Comparison of ENCODE assay signal across 8 cellular contexts in the genomic region with DNA sequence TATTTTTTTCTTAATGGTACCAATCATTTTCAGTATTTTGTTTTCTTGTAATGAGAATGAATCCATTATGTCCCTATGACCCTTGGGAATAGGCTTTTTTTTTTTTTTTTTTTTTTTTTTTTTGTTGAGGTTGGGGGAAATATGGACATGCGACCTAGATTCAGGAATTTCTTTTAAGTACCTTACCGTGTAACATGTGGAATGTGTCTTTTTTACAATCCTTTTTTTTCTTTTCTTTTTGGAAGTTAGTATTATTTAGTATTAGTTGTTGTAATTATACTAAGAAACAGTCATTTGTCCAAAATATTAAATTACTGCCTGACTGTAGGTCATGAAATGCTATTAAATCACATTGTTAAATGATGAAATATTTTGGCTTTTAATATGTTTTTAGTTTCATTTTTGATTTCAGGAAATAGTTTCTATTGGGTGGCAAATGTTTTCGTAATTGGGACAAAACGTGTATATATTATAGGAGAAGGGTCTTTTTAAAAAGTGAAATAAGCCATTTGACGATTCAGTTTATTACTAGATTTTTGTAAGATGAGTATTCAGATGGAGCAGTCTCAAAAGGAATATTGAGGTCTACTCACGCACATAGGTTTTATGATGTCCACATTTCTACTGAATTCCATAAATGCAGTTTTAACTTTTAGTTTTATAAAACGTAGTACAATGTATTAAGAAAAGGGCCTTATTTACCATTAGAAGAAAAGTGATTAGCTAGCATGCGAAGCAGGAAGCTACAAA. TPM values are rescaled to one million over a fixed set of nuclear protein-coding genes. Genes with fewer than 3 reads are reported as not detected.
DNase-seq lines count a peak whose midpoint lies in the region; ATAC-seq and TF ChIP-seq lines count a peak whose summit lies in the region.

No MANE protein-coding gene starts in this region.

- no peaks in the 10 kb centered on the region for H3K36me3 ChIP-seq in CD8-positive, alpha-beta T cell (ENCODE audit: insufficient read depth, low read length)
- H3K36me3 ChIP-seq in MG63 (no peaks in the 10 kb centered on the region), neural cell (ENCODE audit: insufficient read depth, low read length) (peaks cover 3% of the 10 kb centered on the region)

- H3K9me2 ChIP-seq in neural cell (ENCODE audit: insufficient read depth, low read length) = no peaks in the 10 kb centered on the region

- peak overlapping the region; percentile 48 for H3K4me3 ChIP-seq in CD8-positive, alpha-beta T cell (ENCODE audit: low read depth, low read length)
- H3K4me3 ChIP-seq in MG63 (peak overlapping the region; percentile 68), neural cell (ENCODE audit: low read length) (peak overlapping the region; percentile 89)

- peak overlapping the region; percentile 85 for H3K4me3 Mint-ChIP-seq in CD8-positive, alpha-beta T cell
- H3K4me3 Mint-ChIP-seq in chondrocyte (ENCODE audit: unreplicated experiment) = peak overlapping the region; percentile 82

- peak overlapping the region; percentile 30 for H3K27ac ChIP-seq in CD8-positive, alpha-beta T cell (ENCODE audit: low read depth, low read length)
- no peak overlapping the region for H3K27ac ChIP-seq in neural cell (ENCODE audit: low read length)

- CTCF ChIA-PET in CD8-positive, alpha-beta T cell (lab: Charles Lee) = interaction anchor here (1.4 kb wide), 1 partner anchor 239 kb away, joined by 4 read pairs; no protein-coding TSS in a partner anchor

- DNase-seq in CD8-positive, alpha-beta T cell = no peak
- DNase-seq in MG63 (no peak), chondrocyte (ENCODE audit: low spot score) (no peak), cortex of kidney (lab: John Stamatoyannopoulos, UW) (no peak), DMS114 treated with DMSO at 0.1 percent for 48 hours (lab: John Stamatoyannopoulos, UW; ENCODE audit: unreplicated experiment) (no peak), globus pallidus (ENCODE audit: low spot score) (no peak)

- H3K9me3 Mint-ChIP-seq in CD8-positive, alpha-beta T cell = no peaks in the 10 kb centered on the region
- H3K9me3 Mint-ChIP-seq in chondrocyte (ENCODE audit: low read depth) = no peaks in the 10 kb centered on the region

- peak overlapping the region; percentile 91 for H3K27ac Mint-ChIP-seq in CD8-positive, alpha-beta T cell
- peak overlapping the region; percentile 86 for H3K27ac Mint-ChIP-seq in chondrocyte (ENCODE audit: unreplicated experiment)

- H4K20me1 ChIP-seq in neural cell (ENCODE audit: insufficient read depth) = peaks cover 17% of the 10 kb centered on the region

- H3K27me3 ChIP-seq in CD8-positive, alpha-beta T cell (ENCODE audit: insufficient read depth, low read length) = no peaks in the 10 kb centered on the region
- H3K27me3 ChIP-seq in MG63 (no peaks in the 10 kb centered on the region), neural cell (ENCODE audit: insufficient read depth, low read depth, low read length) (no peaks in the 10 kb centered on the region)

- H3K4me1 ChIP-seq in CD8-positive, alpha-beta T cell (ENCODE audit: insufficient read depth, low read length) = peaks cover 33% of the 10 kb centered on the region

- H3F3A ChIP-seq in neural cell (ENCODE audit: insufficient read depth, low read length, poor library complexity, severe bottlenecking) = peaks cover 3% of the 10 kb centered on the region

- no peak for TF ChIP-seq EP300 in neural cell (conservative IDR thresholded peaks at IDR 0.05; ENCODE audit: poor library complexity, severe bottlenecking)

- no peaks in the 10 kb centered on the region for H3K9me3 ChIP-seq in CD8-positive, alpha-beta T cell (ENCODE audit: low read length)
- H3K9me3 ChIP-seq in MG63 = no peaks in the 10 kb centered on the region
- no peaks in the 10 kb centered on the region for H3K9me3 ChIP-seq in neural cell (ENCODE audit: low read length)

- H3K4me1 Mint-ChIP-seq in CD8-positive, alpha-beta T cell (ENCODE audit: low read depth) = peaks cover 58% of the 10 kb centered on the region
- H3K4me1 Mint-ChIP-seq in chondrocyte (ENCODE audit: low read depth) = peaks cover 53% of the 10 kb centered on the region

- H3K9ac ChIP-seq in neural cell (ENCODE audit: low read length) = peak overlapping the region; percentile 97

- TF ChIP-seq RAD21 in neural cell (conservative IDR thresholded peaks at IDR 0.05) = no peak

- peak overlapping the region; percentile 68 for H3K4me2 ChIP-seq in neural cell (ENCODE audit: low read length)

- H3K79me2 ChIP-seq in neural cell (replicated peaks; ENCODE audit: insufficient read depth, low read length) = peaks cover 74% of the 10 kb centered on the region

- H3K27me3 Mint-ChIP-seq in CD8-positive, alpha-beta T cell (ENCODE audit: low read depth) = no peaks in the 10 kb centered on the region
- no peaks in the 10 kb centered on the region for H3K27me3 Mint-ChIP-seq in chondrocyte (ENCODE audit: low read depth)

- no peak for TF ChIP-seq CTCF in CD8-positive, alpha-beta T cell (IDR thresholded peaks at IDR 0.05)
- TF ChIP-seq CTCF in chondrocyte (IDR thresholded peaks at IDR 0.05) (no peak), neural cell (IDR thresholded peaks at IDR 0.05; ENCODE audit: poor library complexity, severe bottlenecking) (no peak)

- peaks cover 31% of the 10 kb centered on the region for H3K36me3 Mint-ChIP-seq in CD8-positive, alpha-beta T cell
- H3K36me3 Mint-ChIP-seq in chondrocyte (ENCODE audit: low read depth) = no peaks in the 10 kb centered on the region

- intact Hi-C loops in CD8-positive, alpha-beta T cell (cut with DNase I, micrococcal nuclease) = loop anchor here in 1 of 2 experiments (2.0 kb wide), 2 partner anchors 171 to 217 kb away; no protein-coding TSS in a partner anchor

- ATAC-seq in CD8-positive, alpha-beta T cell = no peak
- no peak for ATAC-seq in HG03442 (IDR thresholded peaks at IDR 0.05; ENCODE audit: unreplicated experiment)

- no peak overlapping the region for H2AFZ ChIP-seq in neural cell (ENCODE audit: low read depth, low read length)

- POLR2A ChIA-PET in CD8-positive, alpha-beta T cell (lab: Charles Lee) = no interaction called here

TF ChIP-seq in neural cell, 6 proteins besides CTCF, POLR2A, EP300 and RAD21:
- no peak for TF ChIP-seq POLR2AphosphoS5 (IDR thresholded peaks at IDR 0.05)
- TF ChIP-seq, protein P1, sequence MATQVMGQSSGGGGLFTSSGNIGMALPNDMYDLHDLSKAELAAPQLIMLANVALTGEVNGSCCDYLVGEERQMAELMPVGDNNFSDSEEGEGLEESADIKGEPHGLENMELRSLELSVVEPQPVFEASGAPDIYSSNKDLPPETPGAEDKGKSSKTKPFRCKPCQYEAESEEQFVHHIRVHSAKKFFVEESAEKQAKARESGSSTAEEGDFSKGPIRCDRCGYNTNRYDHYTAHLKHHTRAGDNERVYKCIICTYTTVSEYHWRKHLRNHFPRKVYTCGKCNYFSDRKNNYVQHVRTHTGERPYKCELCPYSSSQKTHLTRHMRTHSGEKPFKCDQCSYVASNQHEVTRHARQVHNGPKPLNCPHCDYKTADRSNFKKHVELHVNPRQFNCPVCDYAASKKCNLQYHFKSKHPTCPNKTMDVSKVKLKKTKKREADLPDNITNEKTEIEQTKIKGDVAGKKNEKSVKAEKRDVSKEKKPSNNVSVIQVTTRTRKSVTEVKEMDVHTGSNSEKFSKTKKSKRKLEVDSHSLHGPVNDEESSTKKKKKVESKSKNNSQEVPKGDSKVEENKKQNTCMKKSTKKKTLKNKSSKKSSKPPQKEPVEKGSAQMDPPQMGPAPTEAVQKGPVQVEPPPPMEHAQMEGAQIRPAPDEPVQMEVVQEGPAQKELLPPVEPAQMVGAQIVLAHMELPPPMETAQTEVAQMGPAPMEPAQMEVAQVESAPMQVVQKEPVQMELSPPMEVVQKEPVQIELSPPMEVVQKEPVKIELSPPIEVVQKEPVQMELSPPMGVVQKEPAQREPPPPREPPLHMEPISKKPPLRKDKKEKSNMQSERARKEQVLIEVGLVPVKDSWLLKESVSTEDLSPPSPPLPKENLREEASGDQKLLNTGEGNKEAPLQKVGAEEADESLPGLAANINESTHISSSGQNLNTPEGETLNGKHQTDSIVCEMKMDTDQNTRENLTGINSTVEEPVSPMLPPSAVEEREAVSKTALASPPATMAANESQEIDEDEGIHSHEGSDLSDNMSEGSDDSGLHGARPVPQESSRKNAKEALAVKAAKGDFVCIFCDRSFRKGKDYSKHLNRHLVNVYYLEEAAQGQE (IDR thresholded peaks at IDR 0.05; ENCODE audit: borderline replicate concordance) = no peak
- TF ChIP-seq SMC3 (conservative IDR thresholded peaks at IDR 0.05; ENCODE audit: poor library complexity) = no peak
- no peak for TF ChIP-seq EZH2 (IDR thresholded peaks at IDR 0.05; ENCODE audit: borderline replicate concordance, insufficient read depth, low read length, poor library complexity, severe bottlenecking)
- no peak for TF ChIP-seq TAF1 (IDR thresholded peaks at IDR 0.05; ENCODE audit: low read depth)
- TF ChIP-seq MXI1 (conservative IDR thresholded peaks at IDR 0.05; ENCODE audit: poor library complexity, severe bottlenecking) = no peak

RNA-seq across cellular contexts. Expression of a gene that starts 4.9 kb away (rescaled TPM):
- 100 to 1,000 TPM in 1 of 2 experiments, 10 to 100 TPM in 1; 98.4 to 111 TPM for total RNA-seq in CD8-positive, alpha-beta T cell
- 9.2 and 9.9 TPM in 2 replicates for total RNA-seq in MG63 (2014; rRNA removed; shearing (Covaris generic); ENCODE audit: low replicate concordance)
- 57.8 to 80.3 TPM (median 59.3 TPM) in 3 replicates for total RNA-seq in chondrocyte
- polyA plus RNA-seq in neural cell = 35.0 and 42.5 TPM in 2 replicates
- polyA minus RNA-seq in neural cell = 168 and 231 TPM in 2 replicates
